1 cellular context compared by ENCODE assay signal in genomic region chr10:100020161-100020882, GRCh38.
TF ChIP-seq lines count a peak whose summit lies in the region.

No MANE protein-coding gene starts in this region.

TF ChIP-seq in HepG2, 621 proteins besides CTCF, POLR2A, EP300 and RAD21 (continued from another document and continues in another):
- TF ChIP-seq ZBTB39 (CRISPR knock-in tag; IDR thresholded peaks at IDR 0.05): no peak
- no peak for TF ChIP-seq SOX13 (IDR thresholded peaks at IDR 0.05)
- TF ChIP-seq SOX13 (CRISPR knock-in tag; conservative IDR thresholded peaks at IDR 0.05 in 1 of 2, IDR thresholded peaks at IDR 0.05 in 1 of 2): peak in 1 of 2 experiments; percentile 73; a peak in 2 of 4 replicates
- no peak for TF ChIP-seq ZNF414 (CRISPR knock-in tag; IDR thresholded peaks at IDR 0.05)
- TF ChIP-seq TRIM24 (CRISPR knock-in tag; IDR thresholded peaks at IDR 0.05): no peak
- TF ChIP-seq GATAD2A (CRISPR knock-in tag; IDR thresholded peaks at IDR 0.05): peak; percentile 70
- TF ChIP-seq SOX5 (CRISPR knock-in tag; IDR thresholded peaks at IDR 0.05; ENCODE audit: borderline replicate concordance): peak; percentile 69; the same call in 1 of the 2 replicates
- TF ChIP-seq GFI1 (CRISPR knock-in tag; IDR thresholded peaks at IDR 0.05; ENCODE audit: borderline replicate concordance): peak; percentile 69
- no peak for TF ChIP-seq BRCA1 (CRISPR knock-in tag; IDR thresholded peaks at IDR 0.05)
- no peak for TF ChIP-seq SCMH1 (CRISPR knock-in tag; IDR thresholded peaks at IDR 0.05; ENCODE audit: borderline replicate concordance)
- peak; percentile 21; the same call in 1 of the 2 replicates for TF ChIP-seq HMG20A (CRISPR knock-in tag; IDR thresholded peaks at IDR 0.05; ENCODE audit: borderline replicate concordance)
- no peak; the same call in 1 of the 2 replicates for TF ChIP-seq FOXO1 (CRISPR knock-in tag; IDR thresholded peaks at IDR 0.05)
- TF ChIP-seq ZNF609 (CRISPR knock-in tag; IDR thresholded peaks at IDR 0.05; ENCODE audit: borderline replicate concordance): peak; percentile 84
- TF ChIP-seq LCORL (IDR thresholded peaks at IDR 0.05): peak; percentile 38; the same call in 1 of the 2 replicates
- TF ChIP-seq LCORL (CRISPR knock-in tag; IDR thresholded peaks at IDR 0.05): peak; percentile 11; the same call in 1 of the 2 replicates
- no peak for TF ChIP-seq MEIS1 (CRISPR knock-in tag; IDR thresholded peaks at IDR 0.05; ENCODE audit: borderline replicate concordance)
- no peak for TF ChIP-seq NR0B2 (CRISPR knock-in tag; IDR thresholded peaks at IDR 0.05)
- no peak for TF ChIP-seq E2F5 (CRISPR knock-in tag; conservative IDR thresholded peaks at IDR 0.05)
- TF ChIP-seq RELA (CRISPR knock-in tag; IDR thresholded peaks at IDR 0.05): no peak
- peak; percentile 53; the same call in 1 of the 2 replicates for TF ChIP-seq ZBTB7B (CRISPR knock-in tag; IDR thresholded peaks at IDR 0.05)
- TF ChIP-seq TBX2 (CRISPR knock-in tag; IDR thresholded peaks at IDR 0.05; ENCODE audit: borderline replicate concordance): peak; percentile 85
- TF ChIP-seq ZEB1 (IDR thresholded peaks at IDR 0.05; ENCODE audit: insufficient replicate concordance, low read depth): peak; percentile 35
- TF ChIP-seq SP5 (CRISPR knock-in tag; IDR thresholded peaks at IDR 0.05; ENCODE audit: borderline replicate concordance, low read depth): peak; percentile 34; the same call in 1 of the 2 replicates
- TF ChIP-seq MIXL1 (CRISPR knock-in tag; IDR thresholded peaks at IDR 0.05): 0 out of 2 replicates have a peak, but pooled peaks have one; percentile 20
- TF ChIP-seq ZNF772 (CRISPR knock-in tag; IDR thresholded peaks at IDR 0.05): 0 out of 2 replicates have a peak, but pooled peaks have one; percentile 61
- peak; percentile 22; the same call in 1 of the 2 replicates for TF ChIP-seq CREM (IDR thresholded peaks at IDR 0.05)
- no peak for TF ChIP-seq CREM (CRISPR knock-in tag; IDR thresholded peaks at IDR 0.05)
- TF ChIP-seq PATZ1 (CRISPR knock-in tag; IDR thresholded peaks at IDR 0.05): peak; percentile 68; the same call in 1 of the 2 replicates
- TF ChIP-seq BCL6 (CRISPR knock-in tag; IDR thresholded peaks at IDR 0.05): peak; percentile 53; the same call in 1 of the 2 replicates
- no peak; the same call in 1 of the 2 replicates for TF ChIP-seq ARID3A (IDR thresholded peaks at IDR 0.05; ENCODE audit: low read depth, low read length)
- no peak for TF ChIP-seq ZNF616 (CRISPR knock-in tag; IDR thresholded peaks at IDR 0.05; ENCODE audit: low read depth)
- no peak; the same call in 1 of the 2 replicates for TF ChIP-seq ZNF501 (CRISPR knock-in tag; IDR thresholded peaks at IDR 0.05)
- no peak for TF ChIP-seq HNF1B (CRISPR knock-in tag; IDR thresholded peaks at IDR 0.05)
- TF ChIP-seq SMAD3 (CRISPR knock-in tag; IDR thresholded peaks at IDR 0.05): no peak
- 0 out of 2 replicates have a peak, but pooled peaks have one; percentile 42 for TF ChIP-seq ISL2 (CRISPR knock-in tag; IDR thresholded peaks at IDR 0.05)
- TF ChIP-seq ZNF12 (CRISPR knock-in tag; IDR thresholded peaks at IDR 0.05): 0 out of 2 replicates have a peak, but pooled peaks have one; percentile 33
- no peak for TF ChIP-seq SP1 (IDR thresholded peaks at IDR 0.05)
- no peak for TF ChIP-seq SP1 (CRISPR knock-in tag; IDR thresholded peaks at IDR 0.05)
- no peak for TF ChIP-seq ZMAT5 (CRISPR knock-in tag; IDR thresholded peaks at IDR 0.05; ENCODE audit: borderline replicate concordance, low read depth)
- no peak for TF ChIP-seq ZNF530 (CRISPR knock-in tag; IDR thresholded peaks at IDR 0.05; ENCODE audit: low read depth)
- no peak for TF ChIP-seq ZBTB46 (CRISPR knock-in tag; IDR thresholded peaks at IDR 0.05; ENCODE audit: borderline replicate concordance)
- TF ChIP-seq ZNF292 (CRISPR knock-in tag; IDR thresholded peaks at IDR 0.05; ENCODE audit: borderline replicate concordance, low read depth): peak; percentile 14; the same call in 1 of the 2 replicates
- peak; percentile 60; the same call in 1 of the 2 replicates for TF ChIP-seq FOXP4 (CRISPR knock-in tag; IDR thresholded peaks at IDR 0.05)
- TF ChIP-seq CHD4 (IDR thresholded peaks at IDR 0.05; ENCODE audit: borderline replicate concordance, low read length): no peak
- no peak for TF ChIP-seq SOX6 (IDR thresholded peaks at IDR 0.05)
- peak; percentile 57 for TF ChIP-seq SOX6 (CRISPR knock-in tag; IDR thresholded peaks at IDR 0.05)
